Comparison of ENCODE assay signal across 8 cellular contexts in genomic region chr22:33302049-33302545, GRCh38.
A peak's percentile ranks its signal among the peaks of the same experiment; 100 is the strongest.
DNase-seq lines count a peak whose midpoint lies in the region; ATAC-seq and TF ChIP-seq lines count a peak whose summit lies in the region.

No MANE protein-coding gene starts in this region.

- H3K4me1 ChIP-seq in esophagus squamous epithelium: peaks cover 0 to 25% (median 4%) of the 10 kb centered on the region in 3 donors
- peaks cover 0 to 12% of the 10 kb centered on the region in 2 donors for H3K4me1 ChIP-seq in muscle layer of duodenum (ENCODE audit: control insufficient read depth in 1 of 2, insufficient read depth in 2 of 2, low read length in 2 of 2)

- peak overlapping the region in 1 of 4 donors; percentile 4 for H3K4me3 ChIP-seq in esophagus squamous epithelium
- H3K4me3 ChIP-seq in muscle layer of duodenum (ENCODE audit: low read depth in 1 of 2, low read length in 2 of 2): peak overlapping the region; percentile 33 to 42

- 32 to 41% methylated on average over 3 to 5 of the region's 10 CpGs for WGBS in esophagus squamous epithelium, 2 donors

- intact Hi-C loops in esophagus squamous epithelium (cut with DNase I): loop anchor here (5.0 to 10.0 kb wide), 2 partner anchors 275 to 803 kb away; no protein-coding TSS in a partner anchor

- peak overlapping the region; percentile 90 for H3K27ac Mint-ChIP-seq in stimulated activated memory B cell treated with anti-CD40 and anti-IgM and Interleukin-4, amounts not matched to agents 10 μg/mL and 1 μg/mL and 100 μg/mL, for 72 hours

- ATAC-seq in HG02642 (IDR thresholded peaks at IDR 0.05; ENCODE audit: poor library complexity, unreplicated experiment) (peak; percentile 39), GM21360 (IDR thresholded peaks at IDR 0.05; ENCODE audit: unreplicated experiment) (no peak)
- peak; percentile 75 for ATAC-seq in stimulated activated memory B cell treated with anti-CD40 and anti-IgM and Interleukin-4, amounts not matched to agents 10 μg/mL and 1 μg/mL and 100 μg/mL, for 72 hours

- H3K4me1 Mint-ChIP-seq in stimulated activated memory B cell treated with anti-CD40 and anti-IgM and Interleukin-4, amounts not matched to agents 10 μg/mL and 1 μg/mL and 100 μg/mL, for 72 hours: peaks cover 57% of the 10 kb centered on the region

- no peaks in the 10 kb centered on the region for H3K36me3 Mint-ChIP-seq in stimulated activated memory B cell treated with anti-CD40 and anti-IgM and Interleukin-4, amounts not matched to agents 10 μg/mL and 1 μg/mL and 100 μg/mL, for 72 hours

- TF ChIP-seq CTCF in esophagus squamous epithelium (IDR thresholded peaks at IDR 0.05): peak; percentile 76 to 92 (median 89)

- H3K4me3 Mint-ChIP-seq in stimulated activated memory B cell treated with anti-CD40 and anti-IgM and Interleukin-4, amounts not matched to agents 10 μg/mL and 1 μg/mL and 100 μg/mL, for 72 hours: peak overlapping the region; percentile 28

- H3K27me3 ChIP-seq in esophagus squamous epithelium (no peaks in the 10 kb centered on the region), muscle layer of duodenum (ENCODE audit: low read depth, low read length) (no peaks in the 10 kb centered on the region)

- H3K9me3 ChIP-seq in esophagus squamous epithelium (no peaks in the 10 kb centered on the region), muscle layer of duodenum (ENCODE audit: control insufficient read depth in 1 of 2, low read length in 2 of 2) (no peaks in the 10 kb centered on the region)

- H3K27me3 Mint-ChIP-seq in stimulated activated memory B cell treated with anti-CD40 and anti-IgM and Interleukin-4, amounts not matched to agents 10 μg/mL and 1 μg/mL and 100 μg/mL, for 72 hours: no peaks in the 10 kb centered on the region

- no peaks in the 10 kb centered on the region for H3K9me3 Mint-ChIP-seq in stimulated activated memory B cell treated with anti-CD40 and anti-IgM and Interleukin-4, amounts not matched to agents 10 μg/mL and 1 μg/mL and 100 μg/mL, for 72 hours

- H3K36me3 ChIP-seq in esophagus squamous epithelium: no peaks in the 10 kb centered on the region
- no peaks in the 10 kb centered on the region for H3K36me3 ChIP-seq in muscle layer of duodenum (ENCODE audit: control insufficient read depth in 1 of 2, insufficient read depth in 2 of 2, low read length in 2 of 2)

- DNase-seq in EL: peak; percentile 37
- peak; percentile 60 for DNase-seq in NCI-H524 treated with DMSO at 0.1 percent for 48 hours (lab: John Stamatoyannopoulos, UW)
- DNase-seq in activated CD8-positive, alpha-beta memory T cell treated with anti-CD3 and anti-CD28 coated beads for 48 hours (ENCODE audit: low read depth in 2 of 3, low spot score in 2 of 3): peak; percentile 6 to 40 (median 37)
- DNase-seq in esophagus squamous epithelium (lab: John Stamatoyannopoulos, UW): peak; percentile 8

- TF ChIP-seq POLR2A in esophagus squamous epithelium (IDR thresholded peaks at IDR 0.05): no peak

- H3K27ac ChIP-seq in esophagus squamous epithelium (no peak overlapping the region), muscle layer of duodenum (ENCODE audit: low read length) (no peak overlapping the region)

Comparison
In these comparisons a context has a peak if more than half of its experiments do, and no peak if none do; other contexts are left out.
1. DNase-seq: peak in every context shown above with its lines; median percentile 60 in NCI-H524 treated with DMSO at 0.1 percent for 48 hours; 37 in EL; 37 in activated CD8-positive, alpha-beta memory T cell treated with anti-CD3 and anti-CD28 coated beads for 48 hours; 8 in esophagus squamous epithelium.